ENCODE assay signal across 9 cellular contexts in genomic region chr15:50879016-50879415, GRCh38. TPM values are rescaled to one million over a fixed set of nuclear protein-coding genes. Genes with fewer than 3 reads are reported as not detected.
A peak's percentile ranks its signal among the peaks of the same experiment; 100 is the strongest.
DNase-seq lines count a peak whose midpoint lies in the region; ATAC-seq and TF ChIP-seq lines count a peak whose summit lies in the region.
"Had no signal": no experiment of that assay in that cellular context is flagged by ENCODE, and none has a peak within 500 bp of the region (broad histone marks: within the 10 kb centered on the region; RNA-seq: fewer than 3 reads in every experiment).

No MANE protein-coding gene starts in this region.

- H3K27me3 ChIP-seq in heart right ventricle: no peaks in the 10 kb centered on the region
- H3K27me3 ChIP-seq: thyroid gland had no signal

- H3K4me3 ChIP-seq in heart right ventricle: no peak overlapping the region
- H3K4me3 ChIP-seq: thyroid gland had no signal

- H3K4me1 ChIP-seq in heart right ventricle: peaks cover 0 to 66% (median 0%) of the 10 kb centered on the region in 9 donors

- ATAC-seq in GM18520 (IDR thresholded peaks at IDR 0.05; ENCODE audit: unreplicated experiment) (peak; percentile 66), GM21529 (IDR thresholded peaks at IDR 0.05; ENCODE audit: unreplicated experiment) (peak; percentile 62), HG03457 (IDR thresholded peaks at IDR 0.05; ENCODE audit: unreplicated experiment) (peak; percentile 55), heart right ventricle (no peak)

- H3K9me3 ChIP-seq in heart right ventricle: no peaks in the 10 kb centered on the region
- H3K9me3 ChIP-seq: thyroid gland had no signal

- 70 to 78% methylated on average over 2 of the region's 2 CpGs for WGBS in heart right ventricle, 2 donors

- H3K27ac ChIP-seq in epithelial cell of prostate: peak overlapping the region; percentile 99
- peak overlapping the region in 1 of 10 donors; percentile 46 for H3K27ac ChIP-seq in heart right ventricle
- H3K27ac ChIP-seq: thyroid gland had no signal

- no peak for TF ChIP-seq CTCF in heart right ventricle (IDR thresholded peaks at IDR 0.05)

- H3K36me3 ChIP-seq in heart right ventricle: no peaks in the 10 kb centered on the region
- H3K36me3 ChIP-seq: thyroid gland had no signal

- intact Hi-C loops in heart right ventricle (cut with DNase I): loop anchor here in 8 of 10 donors (2.0 to 10.0 kb wide), 7 partner anchors 104 to 204 kb away; partner anchors contain the start of genes SPPL2A (in 6 of the 8) and TRPM7 (in 2 of the 8)

- no peak for DNase-seq in epithelial cell of prostate (ENCODE audit: low read depth, low spot score)
- DNase-seq in NCI-H1092 treated with DMSO at 0.1 percent for 48 hours (lab: John Stamatoyannopoulos, UW): no peak
- no peak for DNase-seq in heart right ventricle
- DNase-seq in UCSD-AML1 (lab: John Stamatoyannopoulos, UW; ENCODE audit: unreplicated experiment): no peak
- DNase-seq: foreskin fibroblast, thyroid gland had no signal

RNA-seq across cellular contexts. Expression of gene AP4E1, which starts 29.5 kb away (rescaled TPM):
- total RNA-seq in heart right ventricle: 10 to 100 TPM in 3 of 10 donors, 1 to 10 TPM in 7; 6.5 to 11.1 (median 8.9) TPM
- 1 to 10 TPM; 2.0 to 3.4 TPM for polyA plus RNA-seq in heart right ventricle

Comparison
In these comparisons a context has a peak if more than half of its experiments do, and no peak if none do; other contexts are left out.
1. ATAC-seq: peak in GM18520 (single experiment), GM21529 (single experiment) and HG03457 (single experiment); none in heart right ventricle (0 of 8).